Comparison of ENCODE assay signal across 16 cellular contexts in genomic region chr11:114209904-114210303, GRCh38.
A peak's percentile ranks its signal among the peaks of the same experiment; 100 is the strongest.
DNase-seq lines count a peak whose midpoint lies in the region; ATAC-seq and TF ChIP-seq lines count a peak whose summit lies in the region.
"Had no signal": no experiment of that assay in that cellular context is flagged by ENCODE, and none has a peak within 500 bp of the region (broad histone marks: within the 10 kb centered on the region; RNA-seq: fewer than 3 reads in every experiment).

No MANE protein-coding gene starts in this region.

- peaks cover 0 to 16% (median 0%) of the 10 kb centered on the region in 3 donors for H3K36me3 ChIP-seq in Peyer's patch
- H3K36me3 ChIP-seq in psoas muscle (ENCODE audit: insufficient read depth in 1 of 2, low read depth in 1 of 2): peaks cover 0 to 40% of the 10 kb centered on the region in 2 donors
- peaks cover 15 to 23% of the 10 kb centered on the region in 2 donors for H3K36me3 ChIP-seq in thyroid gland
- H3K36me3 ChIP-seq: BLaER1 had no signal

- WGBS in psoas muscle, 3 donors: 57 to 71% (median 60%) methylated on average over 9 of the region's 9 CpGs
- WGBS in thyroid gland, 2 donors: 81 to 82% methylated on average over 9 of the region's 9 CpGs

- no peak overlapping the region for H3K4me3 ChIP-seq in Peyer's patch
- H3K4me3 ChIP-seq in psoas muscle: no peak overlapping the region
- H3K4me3 ChIP-seq in thyroid gland (replicated peaks in 1 of 3): no peak overlapping the region
- H3K4me3 ChIP-seq: BLaER1, thoracic aorta had no signal

- intact Hi-C loops in psoas muscle (cut with DNase I): loop anchor here (5.0 to 10.0 kb wide), 2 partner anchors 32 to 45 kb away; no protein-coding TSS in a partner anchor
- intact Hi-C loops in thyroid gland (cut with DNase I): no loop called here

- H3K27ac ChIP-seq in Peyer's patch (peak overlapping the region in 3 of 4 donors; percentile 43 to 77 (median 75)), psoas muscle (peak overlapping the region; percentile 73), thyroid gland (no peak overlapping the region)
- H3K27ac ChIP-seq: BLaER1 had no signal

- DNase-seq in HK-2 (ENCODE audit: unreplicated experiment): peak; percentile 22
- DNase-seq in Peyer's patch: peak in 2 of 3 donors; percentile 65 to 66
- peak; percentile 88 for DNase-seq in left kidney (ENCODE audit: low read depth, low spot score)
- DNase-seq in psoas muscle: no peak
- no peak for DNase-seq in Ammon's horn (ENCODE audit: low spot score)
- DNase-seq in thyroid gland: no peak
- DNase-seq: cerebellar nuclear complex; DND-41; NCI-H2081 treated with DMSO at 0.1 percent for 48 hours; nucleus accumbens; stimulated activated CD4-positive, alpha-beta T cell treated with anti-CD3 and anti-CD28 coated beads, Interleukin-4, amount 100 ng/mL, for 4 hours had no signal

- TF ChIP-seq CTCF in Peyer's patch (IDR thresholded peaks at IDR 0.05) (no peak), psoas muscle (IDR thresholded peaks at IDR 0.05) (no peak), thyroid gland (IDR thresholded peaks at IDR 0.05) (no peak)

- ATAC-seq in psoas muscle: no peak
- no peak for ATAC-seq in HG03108 (IDR thresholded peaks at IDR 0.05; ENCODE audit: unreplicated experiment)
- ATAC-seq: HCT116, Panc1 had no signal

- no peaks in the 10 kb centered on the region for H3K9me3 ChIP-seq in Peyer's patch
- H3K9me3 ChIP-seq in psoas muscle: no peaks in the 10 kb centered on the region
- no peaks in the 10 kb centered on the region for H3K9me3 ChIP-seq in thyroid gland
- H3K9me3 ChIP-seq: BLaER1, thoracic aorta had no signal

- TF ChIP-seq POLR2A in Peyer's patch (IDR thresholded peaks at IDR 0.05): peak in 1 of 2 donors; percentile 30
- TF ChIP-seq POLR2A in thyroid gland (IDR thresholded peaks at IDR 0.05): no peak

- H3K4me1 ChIP-seq in Peyer's patch: peaks cover 0 to 13% (median 5%) of the 10 kb centered on the region in 4 donors
- peaks cover 78% of the 10 kb centered on the region for H3K4me1 ChIP-seq in psoas muscle
- H3K4me1 ChIP-seq in thyroid gland: peaks cover 0 to 14% of the 10 kb centered on the region in 2 donors

- H3K27me3 ChIP-seq in Peyer's patch (no peaks in the 10 kb centered on the region), psoas muscle (ENCODE audit: insufficient read depth in 3 of 3, low read length in 2 of 3) (no peaks in the 10 kb centered on the region), thyroid gland (no peaks in the 10 kb centered on the region)
- H3K27me3 ChIP-seq: BLaER1 had no signal

Comparison
In these comparisons a context has a peak if more than half of its experiments do, and no peak if none do; other contexts are left out.
1. DNase-seq: peak in HK-2 (single experiment), Peyer's patch (2 of 3) and left kidney (single experiment); none in psoas muscle (0 of 2), Ammon's horn (single experiment) and thyroid gland (0 of 2).
2. H3K27ac ChIP-seq: peak in Peyer's patch (3 of 4) and psoas muscle (single experiment); none in thyroid gland (0 of 3).